In genomic region chrX:112851161-112851779, GRCh38 we compare ENCODE assay signal across 8 cellular contexts. TPM values are rescaled to one million over a fixed set of nuclear protein-coding genes. Genes with fewer than 3 reads are reported as not detected.
DNase-seq lines count a peak whose midpoint lies in the region; ATAC-seq, FAIRE-seq and TF ChIP-seq lines count a peak whose summit lies in the region.

No MANE protein-coding gene starts in this region.

- FAIRE-seq in GM12891 (lab: Jason Lieb, UNC) (peak; percentile 98), RCC 7860 (lab: Jason Lieb, UNC) (no peak)

- TF ChIP-seq CTCF in brain (conservative IDR thresholded peaks at IDR 0.05) (no peak), gastrocnemius medialis (IDR thresholded peaks at IDR 0.05 in 4 of 5, conservative IDR thresholded peaks at IDR 0.05 in 1 of 5) (no peak)

- ATAC-seq in GM19455 (IDR thresholded peaks at IDR 0.05; ENCODE audit: unreplicated experiment): peak; percentile 95
- ATAC-seq in HG03097 (IDR thresholded peaks at IDR 0.05; ENCODE audit: low FRiP score, unreplicated experiment): peak; percentile 91
- ATAC-seq in gastrocnemius medialis: no peak

- H3K9me3 ChIP-seq in gastrocnemius medialis: no peaks in the 10 kb centered on the region

- H3K4me1 Mint-ChIP-seq in brain: peaks cover 36% of the 10 kb centered on the region

- H3K27me3 Mint-ChIP-seq in brain: peaks cover 6% of the 10 kb centered on the region

- H3K27ac Mint-ChIP-seq in brain: peak overlapping the region in 3 of 5 experiments; percentile 80 to 90 (median 89)

- H3K9me3 Mint-ChIP-seq in brain: no peaks in the 10 kb centered on the region

- no peak overlapping the region for H3K4me3 ChIP-seq in gastrocnemius medialis

- in situ Hi-C loops in gastrocnemius medialis (cut with MboI; ENCODE audit: low sequenced_read_pairs in 4 of 4): no loop called here

- H3K36me3 ChIP-seq in gastrocnemius medialis: no peaks in the 10 kb centered on the region

- DNase-seq in GM12891 (ENCODE audit: insufficient read length, low spot score) (no peak), NCI-H82 (lab: John Stamatoyannopoulos, UW) (no peak), RPMI8226 (no peak), RCC 7860 (ENCODE audit: low spot score) (no peak), gastrocnemius medialis (no peak)

- peaks cover 4 to 6% of the 10 kb centered on the region in 2 donors for H3K4me1 ChIP-seq in gastrocnemius medialis

- H3K36me3 Mint-ChIP-seq in brain: no peaks in the 10 kb centered on the region

- no peak overlapping the region for H3K27ac ChIP-seq in gastrocnemius medialis

- TF ChIP-seq POLR2A in GM12891 (IDR thresholded peaks at IDR 0.05; ENCODE audit: low read depth, low read length): no peak
- TF ChIP-seq POLR2A in gastrocnemius medialis (IDR thresholded peaks at IDR 0.05): no peak

- intact Hi-C loops in gastrocnemius medialis (cut with DNase I; ENCODE audit: low total_unique reads): no loop called here

- no peaks in the 10 kb centered on the region for H3K27me3 ChIP-seq in gastrocnemius medialis

- H3K4me3 Mint-ChIP-seq in brain: peak overlapping the region in 3 of 5 experiments; percentile 31 to 40 (median 36)

TF ChIP-seq in GM12891, 5 proteins besides CTCF, POLR2A, EP300 and RAD21:
- TF ChIP-seq SPI1 (IDR thresholded peaks at IDR 0.05; ENCODE audit: low read depth, low read length): peak; percentile 19; the same call in 1 of the 2 replicates
- TF ChIP-seq TAF1 (IDR thresholded peaks at IDR 0.05; ENCODE audit: low read depth, low read length): no peak

RNA-seq across cellular contexts. Expression of gene AMOT, which starts 10.6 kb away (rescaled TPM):
- polyA plus RNA-seq in GM12891 (2012; ENCODE audit: low read depth, missing spikeins): 0.91 TPM
- 8.6 TPM for polyA plus RNA-seq in brain (ENCODE audit: insufficient read depth, low read depth, low replicate concordance)
- total RNA-seq in gastrocnemius medialis: 10 to 100 TPM; 10.2 to 48.1 (median 22.4) TPM

Comparison
In these comparisons a context has a peak if more than half of its experiments do, and no peak if none do; other contexts are left out.
1. ATAC-seq: peak in GM19455 (single experiment) and HG03097 (single experiment); none in gastrocnemius medialis (0 of 2).